In the genomic region with DNA sequence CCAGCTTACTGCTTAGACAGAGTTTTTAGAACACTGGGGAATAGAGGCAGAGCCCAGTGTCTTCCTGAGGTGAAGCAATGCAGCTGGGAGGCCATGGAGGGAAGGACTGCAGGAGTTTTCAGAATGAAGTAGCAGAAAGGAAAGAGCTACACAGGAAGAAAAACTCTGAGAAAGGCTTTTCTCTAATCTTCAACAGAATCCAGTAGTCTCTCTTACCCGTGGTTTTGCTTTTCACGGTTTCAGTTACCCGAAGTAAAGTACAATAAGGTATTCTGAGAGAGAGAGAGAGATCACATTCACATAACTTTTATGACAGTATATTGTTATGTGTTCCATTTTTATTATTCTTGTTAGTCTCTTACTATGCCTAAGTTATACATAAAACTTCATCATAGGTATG, we compare ENCODE assay signal across 29 cellular contexts.
"Had no signal": no experiment of that assay in that cellular context is flagged by ENCODE, and none has a peak within 500 bp of the region (broad histone marks: within the 10 kb centered on the region; RNA-seq: fewer than 3 reads in every experiment).

No MANE protein-coding gene starts in this region.

- H3K9me3 ChIP-seq: adrenal gland, body of pancreas, breast epithelium had no signal

- DNase-seq: activated CD4-positive, alpha-beta T cell treated with anti-CD3 and anti-CD28 coated beads for 1 hour; activated CD4-positive, alpha-beta T cell treated with anti-CD3 and anti-CD28 coated beads for 48 hours; activated CD4-positive, CD25-positive, alpha-beta regulatory T cell; activated CD8-positive, alpha-beta T cell treated with anti-CD3 and anti-CD28 coated beads for 36 hours; activated effector memory CD4-positive, alpha-beta T cell treated with anti-CD3 and anti-CD28 coated beads, Interleukin-2, amount 50 U/mL, for 16 hours; activated naive CD4-positive, alpha-beta T cell; activated T-cell treated with anti-CD3 and anti-CD28 coated beads, Interleukin-2, amount 50 U/mL, for 24 hours; adrenal gland; body of pancreas; KG1; NCI-H1048; NCI-H1105 treated with DMSO at 0.1 percent for 48 hours; NCI-H1436; NCI-H1694; NCI-H1930; NCI-H2081 treated with DMSO at 0.1 percent for 48 hours; NCI-H226; NCI-H446 treated with DMSO at 0.1 percent for 48 hours; NCI-H524 treated with DMSO at 0.1 percent for 48 hours; PC-9; SIG-M5; SW 1271; T1000; WERI-Rb-1 had no signal

- H3K4me3 Mint-ChIP-seq: activated CD8-positive, alpha-beta T cell treated with anti-CD3 and anti-CD28 coated beads for 36 hours; activated T-cell treated with anti-CD3 and anti-CD28 coated beads, Interleukin-2, amount 50 U/mL, for 24 hours; activated T-helper 1 cell treated with anti-CD3 and anti-CD28 coated beads, Interleukin-12 subunit alpha, Interleukin-12 subunit beta, Interleukin-2, Interleukin-4 antibody, amounts not matched to agents 30 ng/mL and 10 ng/mL and 1 ng/mL, durations not matched to agents 14 hours and 24 hours and 36 hours had no signal

- H3K27me3 ChIP-seq: adrenal gland, body of pancreas, breast epithelium had no signal

- H3K27me3 Mint-ChIP-seq: activated CD8-positive, alpha-beta T cell treated with anti-CD3 and anti-CD28 coated beads for 36 hours; activated T-cell treated with anti-CD3 and anti-CD28 coated beads, Interleukin-2, amount 50 U/mL, for 24 hours had no signal

- H3K36me3 ChIP-seq: adrenal gland, breast epithelium, WERI-Rb-1 had no signal

- H3K4me1 ChIP-seq: adrenal gland, body of pancreas, breast epithelium had no signal

- H3K4me2 ChIP-seq: PC-9 had no signal

- ATAC-seq: activated CD8-positive, alpha-beta T cell treated with anti-CD3 and anti-CD28 coated beads for 36 hours; body of pancreas; Right ventricle myocardium inferior had no signal

- H3K4me3 ChIP-seq: adrenal gland, body of pancreas, breast epithelium, PC-9 had no signal

- H3K27ac ChIP-seq: adrenal gland, body of pancreas, breast epithelium, PC-9, RWPE1, WERI-Rb-1 had no signal

- H3K27ac Mint-ChIP-seq: activated CD8-positive, alpha-beta T cell treated with anti-CD3 and anti-CD28 coated beads for 36 hours; activated naive CD4-positive, alpha-beta T cell treated with anti-CD3 and anti-CD28 coated beads, Interleukin-2, amount 50 U/mL, for 72 hours; activated T-cell treated with anti-CD3 and anti-CD28 coated beads, Interleukin-2, amount 50 U/mL, for 24 hours; activated T-helper 1 cell treated with anti-CD3 and anti-CD28 coated beads, Interleukin-12 subunit alpha, Interleukin-12 subunit beta, Interleukin-2, Interleukin-4 antibody, amounts not matched to agents 30 ng/mL and 10 ng/mL and 1 ng/mL, durations not matched to agents 14 hours and 24 hours and 36 hours had no signal

- H2AFZ ChIP-seq: PC-9 had no signal
